8 cellular contexts compared by ENCODE assay signal in genomic region chr5:115170924-115171510, GRCh38. TPM values are rescaled to one million over a fixed set of nuclear protein-coding genes. Genes with fewer than 3 reads are reported as not detected.
A peak's percentile ranks its signal among the peaks of the same experiment; 100 is the strongest.
DNase-seq lines count a peak whose midpoint lies in the region; ATAC-seq and TF ChIP-seq lines count a peak whose summit lies in the region.

No MANE protein-coding gene starts in this region.

- H3K9me3 ChIP-seq in uterus: no peaks in the 10 kb centered on the region

- H3K36me3 ChIP-seq in uterus: no peaks in the 10 kb centered on the region

- H3K27ac Mint-ChIP-seq in dendritic cell treated with granulocyte-macrophage colony-stimulating factor and Interleukin-4, amounts not matched to agents 40 ng/mL and 50 ng/mL, for 4 days: peak overlapping the region; percentile 96
- H3K27ac Mint-ChIP-seq in osteocyte (ENCODE audit: unreplicated experiment): no peak overlapping the region

- intact Hi-C loops in dendritic cell treated with granulocyte-macrophage colony-stimulating factor and Interleukin-4, amounts not matched to agents 40 ng/mL and 50 ng/mL, for 4 days (cut with micrococcal nuclease): loop anchor here (1.0 kb wide), 1 partner anchor 7 kb away; no protein-coding TSS in a partner anchor
- intact Hi-C loops in uterus (cut with DNase I; ENCODE audit: low total_unique reads): no loop called here

- H3K27ac ChIP-seq in uterus: no peak overlapping the region

- H3K4me3 Mint-ChIP-seq in dendritic cell treated with granulocyte-macrophage colony-stimulating factor and Interleukin-4, amounts not matched to agents 40 ng/mL and 50 ng/mL, for 4 days: peak overlapping the region; percentile 95
- H3K4me3 Mint-ChIP-seq in osteocyte (ENCODE audit: unreplicated experiment): peak overlapping the region; percentile 77

- H3K4me3 ChIP-seq in NB4 (ENCODE audit: low read depth, low read length) (peak overlapping the region; percentile 77), uterus (peak overlapping the region in 1 of 2 donors; percentile 57)

- H3K9me3 Mint-ChIP-seq in dendritic cell treated with granulocyte-macrophage colony-stimulating factor and Interleukin-4, amounts not matched to agents 40 ng/mL and 50 ng/mL, for 4 days: peaks cover 18% of the 10 kb centered on the region
- no peaks in the 10 kb centered on the region for H3K9me3 Mint-ChIP-seq in osteocyte (ENCODE audit: unreplicated experiment)

- ATAC-seq in HG03521 (IDR thresholded peaks at IDR 0.05; ENCODE audit: unreplicated experiment): no peak

- peaks cover 45% of the 10 kb centered on the region for H3K4me1 Mint-ChIP-seq in dendritic cell treated with granulocyte-macrophage colony-stimulating factor and Interleukin-4, amounts not matched to agents 40 ng/mL and 50 ng/mL, for 4 days (ENCODE audit: low read depth)
- H3K4me1 Mint-ChIP-seq in osteocyte (ENCODE audit: unreplicated experiment): peaks cover 13% of the 10 kb centered on the region

- peak; percentile 53 for DNase-seq in D341Med (ENCODE audit: low spot score)
- peak; percentile 52 for DNase-seq in NB4 (ENCODE audit: low read depth)
- DNase-seq in osteocyte (ENCODE audit: extremely low spot score, unreplicated experiment): no peak
- no peak for DNase-seq in ureter (ENCODE audit: low spot score)
- DNase-seq in NCI-H2029 treated with DMSO at 0.1 percent for 48 hours (lab: John Stamatoyannopoulos, UW): no peak
- DNase-seq in uterus: no peak

- peaks cover 41% of the 10 kb centered on the region for H3K36me3 Mint-ChIP-seq in dendritic cell treated with granulocyte-macrophage colony-stimulating factor and Interleukin-4, amounts not matched to agents 40 ng/mL and 50 ng/mL, for 4 days (ENCODE audit: low read depth)
- H3K36me3 Mint-ChIP-seq in osteocyte (ENCODE audit: unreplicated experiment): no peaks in the 10 kb centered on the region

- TF ChIP-seq POLR2A in NB4 (IDR thresholded peaks at IDR 0.05; ENCODE audit: extremely low read depth, insufficient read length) (no peak), uterus (IDR thresholded peaks at IDR 0.05) (no peak)

- TF ChIP-seq CTCF in NB4 (IDR thresholded peaks at IDR 0.05; ENCODE audit: low read depth, low read length): no peak
- TF ChIP-seq CTCF in osteocyte (IDR thresholded peaks at IDR 0.05): no peak
- no peak for TF ChIP-seq CTCF in uterus (IDR thresholded peaks at IDR 0.05)

- peaks cover 42% of the 10 kb centered on the region for H3K27me3 Mint-ChIP-seq in dendritic cell treated with granulocyte-macrophage colony-stimulating factor and Interleukin-4, amounts not matched to agents 40 ng/mL and 50 ng/mL, for 4 days
- H3K27me3 Mint-ChIP-seq in osteocyte (ENCODE audit: unreplicated experiment): peaks cover 30% of the 10 kb centered on the region

- H3K4me1 ChIP-seq in uterus: peaks cover 0 to 7% of the 10 kb centered on the region in 2 donors

- H3K27me3 ChIP-seq in uterus: peaks cover 0 to 23% of the 10 kb centered on the region in 2 donors

RNA-seq across cellular contexts. Expression of gene TRIM36, which starts 1.3 kb away (rescaled TPM):
- total RNA-seq in osteocyte (11.1 and 13.3 TPM in 2 replicates), ureter (0.62 TPM), uterus (1 to 10 TPM in 3 of 4 donors, under 1 TPM in 1; 0.29 to 6.4 (median 1.7) TPM)

Comparison
In these comparisons a context has a peak if more than half of its experiments do, and no peak if none do; other contexts are left out.
1. DNase-seq: peak in D341Med (single experiment) and NB4 (single experiment); none in osteocyte (single experiment), ureter (single experiment), NCI-H2029 treated with DMSO at 0.1 percent for 48 hours (single experiment) and uterus (0 of 2).